ENCODE assay signal across 14 cellular contexts in genomic region chr7:47493971-47494370, GRCh38.
DNase-seq lines count a peak whose midpoint lies in the region; ATAC-seq and TF ChIP-seq lines count a peak whose summit lies in the region.
"Had no signal": no experiment of that assay in that cellular context is flagged by ENCODE, and none has a peak within 500 bp of the region (broad histone marks: within the 10 kb centered on the region; RNA-seq: fewer than 3 reads in every experiment).

No MANE protein-coding gene starts in this region.

- intact Hi-C loops in Calu3 (cut with micrococcal nuclease; ENCODE audit: unreplicated experiment): no loop called here
- intact Hi-C loops in sigmoid colon (cut with DNase I): no loop called here

- peaks cover 14% of the 10 kb centered on the region for H3K36me3 Mint-ChIP-seq in Calu3 (ENCODE audit: insufficient read depth, unreplicated experiment)
- H3K36me3 Mint-ChIP-seq: CD4-positive, CD25-positive, alpha-beta regulatory T cell had no signal

- no peak for ATAC-seq in GM21723 (IDR thresholded peaks at IDR 0.05; ENCODE audit: unreplicated experiment)
- ATAC-seq in HG03159 (IDR thresholded peaks at IDR 0.05; ENCODE audit: unreplicated experiment): no peak

- WGBS in sigmoid colon, 2 donors: 20 to 62% methylated on average over 3 of the region's 3 CpGs

- BruUV-seq in Calu3 (replicated peaks; lab: Mats Ljungman, UMichigan): no TSS peak

- TF ChIP-seq CTCF in Calu3 (IDR thresholded peaks at IDR 0.05; ENCODE audit: unreplicated experiment) (no peak), sigmoid colon (IDR thresholded peaks at IDR 0.05) (no peak)

- H3K27ac ChIP-seq in sigmoid colon: peak overlapping the region; percentile 7 to 75 (median 28)

- no peak overlapping the region for H3K4me3 ChIP-seq in sigmoid colon

- no peak overlapping the region for H3K27ac Mint-ChIP-seq in Calu3 (ENCODE audit: unreplicated experiment)
- H3K27ac Mint-ChIP-seq: CD4-positive, CD25-positive, alpha-beta regulatory T cell had no signal

- TF ChIP-seq EP300 in sigmoid colon (IDR thresholded peaks at IDR 0.05): no peak

- no peaks in the 10 kb centered on the region for H3K36me3 ChIP-seq in sigmoid colon

- no peak overlapping the region for H3K4me3 Mint-ChIP-seq in Calu3 (ENCODE audit: low read depth, unreplicated experiment)
- H3K4me3 Mint-ChIP-seq: CD4-positive, CD25-positive, alpha-beta regulatory T cell had no signal

- no peaks in the 10 kb centered on the region for H3K9me3 ChIP-seq in sigmoid colon

- H3K27me3 Mint-ChIP-seq in Calu3 (ENCODE audit: unreplicated experiment): no peaks in the 10 kb centered on the region

- peaks cover 36% of the 10 kb centered on the region for H3K4me1 Mint-ChIP-seq in Calu3 (ENCODE audit: low read depth, unreplicated experiment)

- TF ChIP-seq POLR2A in sigmoid colon (IDR thresholded peaks at IDR 0.05): no peak

- no peaks in the 10 kb centered on the region for H3K9me3 Mint-ChIP-seq in Calu3 (ENCODE audit: low read depth, unreplicated experiment)

- peak; percentile 39 for DNase-seq in Calu3
- DNase-seq in RPMI7951 (ENCODE audit: low read depth): peak; percentile 53
- DNase-seq in hepatic stellate cell (ENCODE audit: low spot score): peak; percentile 40
- no peak for DNase-seq in sigmoid colon
- DNase-seq in NCI-H146 treated with DMSO at 0.1 percent for 48 hours (lab: John Stamatoyannopoulos, UW; ENCODE audit: unreplicated experiment): no peak
- no peak for DNase-seq in NCI-H2227 (lab: John Stamatoyannopoulos, UW; ENCODE audit: unreplicated experiment)
- DNase-seq: activated T-cell treated with anti-CD3 and anti-CD28 coated beads, Interleukin-2, amount 50 U/mL, for 1 hour; CD4-positive, CD25-positive, alpha-beta regulatory T cell; erythroblast; IMR-90; NCI-H187 treated with DMSO at 0.1 percent for 48 hours; OCI-M1 had no signal

- H3K27me3 ChIP-seq in sigmoid colon: no peaks in the 10 kb centered on the region

- CTCF ChIA-PET in Calu3 (lab: Charles Lee): interaction anchor here (0.7 to 1.2 kb wide), 4 partner anchors 9 to 1830 kb away, joined by 3 to 4 read pairs (median 3); no protein-coding TSS in a partner anchor

- peaks cover 0 to 64% (median 49%) of the 10 kb centered on the region in 4 donors for H3K4me1 ChIP-seq in sigmoid colon

Comparison
In these comparisons a context has a peak if more than half of its experiments do, and no peak if none do; other contexts are left out.
1. DNase-seq: peak in Calu3 (single experiment), RPMI7951 (single experiment) and hepatic stellate cell (single experiment); none in sigmoid colon (single experiment), NCI-H146 treated with DMSO at 0.1 percent for 48 hours (single experiment) and NCI-H2227 (single experiment).